ENCODE assay signal across 11 cellular contexts in the genomic region with DNA sequence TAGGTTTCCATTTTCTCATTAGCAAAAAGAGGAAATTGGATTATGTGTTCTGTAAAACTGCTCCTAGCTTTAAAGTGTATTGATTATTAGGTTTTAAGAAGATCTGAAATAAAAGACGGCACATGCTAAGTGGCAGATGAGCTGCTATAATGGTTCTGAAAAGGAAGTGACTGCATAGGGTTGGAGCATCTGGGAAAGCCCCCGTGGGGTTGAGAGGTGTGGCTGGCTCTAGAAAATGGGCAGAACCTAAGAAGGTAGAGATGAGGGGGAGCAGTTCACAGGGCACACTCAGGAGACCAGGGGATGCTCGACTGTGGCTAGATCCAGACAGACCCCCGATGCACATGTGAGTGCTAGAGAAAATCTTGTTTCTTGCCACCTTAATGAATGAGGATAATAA. TPM values are rescaled to one million over a fixed set of nuclear protein-coding genes. Genes with fewer than 3 reads are reported as not detected.
DNase-seq lines count a peak whose midpoint lies in the region; ATAC-seq and TF ChIP-seq lines count a peak whose summit lies in the region.
"Had no signal": no experiment of that assay in that cellular context is flagged by ENCODE, and none has a peak within 500 bp of the region (broad histone marks: within the 10 kb centered on the region; RNA-seq: fewer than 3 reads in every experiment).

No MANE protein-coding gene starts in this region.

- H3K9me3 ChIP-seq in Peyer's patch (no peaks in the 10 kb centered on the region), smooth muscle cell (replicated peaks; ENCODE audit: low read depth) (no peaks in the 10 kb centered on the region)

- TF ChIP-seq CTCF in Peyer's patch (IDR thresholded peaks at IDR 0.05) (no peak), smooth muscle cell (IDR thresholded peaks at IDR 0.05; ENCODE audit: borderline replicate concordance, insufficient read depth, poor library complexity, severe bottlenecking) (no peak)

- H3K9ac ChIP-seq in smooth muscle cell (ENCODE audit: low read depth), result no peak overlapping the region

- H3K36me3 ChIP-seq in Peyer's patch, result no peaks in the 10 kb centered on the region
- H3K36me3 ChIP-seq in smooth muscle cell (ENCODE audit: low read depth), result no peaks in the 10 kb centered on the region

- peak in 2 of 3 donors; percentile 50 to 54 for DNase-seq in Peyer's patch
- peak in 2 of 3 donors; percentile 19 to 22 for DNase-seq in immature natural killer cell
- DNase-seq in smooth muscle cell (lab: John Stamatoyannopoulos, UW; ENCODE audit: unreplicated experiment), result no peak
- DNase-seq in HPDE6-E6E7 (ENCODE audit: extremely low spot score), result no peak
- DNase-seq in NCI-H1105 (lab: John Stamatoyannopoulos, UW), result no peak
- no peak for DNase-seq in amniotic stem cell (lab: John Stamatoyannopoulos, UW)
- DNase-seq: occipital lobe had no signal

- H3K79me2 ChIP-seq in smooth muscle cell (ENCODE audit: low read depth), result no peaks in the 10 kb centered on the region

- H2AFZ ChIP-seq in smooth muscle cell (ENCODE audit: low read depth), result no peak overlapping the region

- peak; percentile 45 for ATAC-seq in GM21723 (IDR thresholded peaks at IDR 0.05; ENCODE audit: unreplicated experiment)
- ATAC-seq: Panc1 had no signal

- peaks cover 15 to 40% of the 10 kb centered on the region in 2 donors for H3K4me1 Mint-ChIP-seq in immature natural killer cell

- no peak overlapping the region for H3K4me3 ChIP-seq in Peyer's patch
- no peak overlapping the region for H3K4me3 ChIP-seq in smooth muscle cell

- no peak overlapping the region for H3K4me2 ChIP-seq in smooth muscle cell

- H3K27ac Mint-ChIP-seq in immature natural killer cell, result peak overlapping the region in 3 of 6 donors; percentile 2 to 81 (median 77)

- no peaks in the 10 kb centered on the region for H4K20me1 ChIP-seq in smooth muscle cell (ENCODE audit: low read depth)

- H3K36me3 Mint-ChIP-seq in immature natural killer cell, result peaks cover 0 to 3% (median 0%) of the 10 kb centered on the region in 3 donors

- H3F3A ChIP-seq in smooth muscle cell (ENCODE audit: low read depth), result no peaks in the 10 kb centered on the region

- H3K4me1 ChIP-seq in Peyer's patch (no peaks in the 10 kb centered on the region), smooth muscle cell (ENCODE audit: low read depth) (peaks cover 7% of the 10 kb centered on the region)

- H3K27me3 ChIP-seq in Peyer's patch, result no peaks in the 10 kb centered on the region
- no peaks in the 10 kb centered on the region for H3K27me3 ChIP-seq in smooth muscle cell (ENCODE audit: low read depth)

- TF ChIP-seq POLR2A in GM15510 (IDR thresholded peaks at IDR 0.05; ENCODE audit: borderline replicate concordance, extremely low read depth, insufficient read length) (peak; percentile 19), Peyer's patch (IDR thresholded peaks at IDR 0.05) (no peak)

- WGBS in smooth muscle cell (ENCODE audit: low lambda C conversion rate), result 92% methylated on average over 4 of the region's 4 CpGs

- H3K4me3 Mint-ChIP-seq in immature natural killer cell, result peak overlapping the region in 4 of 5 donors; percentile 1 to 68 (median 22)

- H3K27me3 Mint-ChIP-seq in immature natural killer cell (ENCODE audit: low read depth in 3 of 3), result peaks cover 0 to 11% (median 3%) of the 10 kb centered on the region in 3 donors

- H3K27ac ChIP-seq in Peyer's patch (peak overlapping the region in 1 of 4 donors; percentile 72), smooth muscle cell (ENCODE audit: low read depth) (no peak overlapping the region)

- H3K9me3 Mint-ChIP-seq in immature natural killer cell, result no peaks in the 10 kb centered on the region

RNA-seq across cellular contexts. Expression of gene IFNG-AS1, which starts 1.9 kb away (rescaled TPM):
- 1 to 10 TPM in 2 of 4 donors, not detected in 2; 1.5 to 4.1 TPM for total RNA-seq in Peyer's patch
- 1 to 10 TPM; 1.7 to 5.8 (median 2.2) TPM for polyA plus RNA-seq in immature natural killer cell
- total RNA-seq in smooth muscle cell, result 0.49 and 0.76 TPM in 2 replicates
- polyA plus RNA-seq in smooth muscle cell, result 0.11 TPM in 1 of 2 replicates, not detected in the other
- total RNA-seq: occipital lobe had no signal
- polyA plus RNA-seq: esophagus had no signal

Comparison
In these comparisons a context has a peak if more than half of its experiments do, and no peak if none do; other contexts are left out.
1. DNase-seq: peak in Peyer's patch (2 of 3) and immature natural killer cell (2 of 3); none in smooth muscle cell (single experiment), HPDE6-E6E7 (single experiment), NCI-H1105 (single experiment) and amniotic stem cell (single experiment).